ENCODE assay signal across 13 cellular contexts in the genomic region with DNA sequence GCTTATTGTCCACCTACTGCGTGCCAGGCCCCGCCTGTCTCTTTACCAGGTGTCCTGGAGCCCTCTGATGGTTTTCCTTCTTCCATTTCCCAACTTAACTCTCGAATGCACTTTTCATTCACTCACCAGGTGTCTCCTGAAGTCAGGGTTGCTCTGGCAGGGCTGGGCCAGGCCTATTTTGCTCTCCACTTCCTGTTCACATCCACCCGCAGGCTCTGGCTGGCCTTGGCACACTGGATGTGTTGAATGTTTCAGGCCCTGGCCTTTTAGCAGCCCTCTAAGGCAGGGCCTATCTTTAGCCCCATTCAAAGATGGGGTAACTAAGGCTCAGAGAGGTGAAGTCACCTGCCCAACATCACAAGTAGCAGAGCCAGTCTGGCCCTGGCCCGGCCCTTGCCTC. TPM values are rescaled to one million over a fixed set of nuclear protein-coding genes. Genes with fewer than 3 reads are reported as not detected.
A peak's percentile ranks its signal among the peaks of the same experiment; 100 is the strongest.
DNase-seq lines count a peak whose midpoint lies in the region; ATAC-seq and TF ChIP-seq lines count a peak whose summit lies in the region.
"Had no signal": no experiment of that assay in that cellular context is flagged by ENCODE, and none has a peak within 500 bp of the region (broad histone marks: within the 10 kb centered on the region; RNA-seq: fewer than 3 reads in every experiment).

No MANE protein-coding gene starts in this region.

- 97% methylated on average over 5 of the region's 5 CpGs for WGBS in mesenchymal stem cell
- 63 to 67% methylated on average over 4 to 5 of the region's 5 CpGs for WGBS in upper lobe of left lung, 2 donors

- H3K36me3 ChIP-seq in cardiac muscle cell = peaks cover 4% of the 10 kb centered on the region
- H3K36me3 ChIP-seq in mesenchymal stem cell (ENCODE audit: control insufficient read depth in 1 of 2, insufficient read depth in 2 of 2, low read depth in 1 of 2, low read length in 2 of 2) = peaks cover 48 to 54% of the 10 kb centered on the region in 2 experiments
- H3K36me3 ChIP-seq in upper lobe of left lung = peaks cover 2 to 62% (median 31%) of the 10 kb centered on the region in 4 donors

- H3K36me3 Mint-ChIP-seq in MCF 10A (ENCODE audit: insufficient read depth, unreplicated experiment) = peaks cover 27% of the 10 kb centered on the region

- H3K14ac ChIP-seq in mesenchymal stem cell (ENCODE audit: low read length in 2 of 2) = no peak overlapping the region

- no peaks in the 10 kb centered on the region for H3K27me3 ChIP-seq in cardiac muscle cell
- no peaks in the 10 kb centered on the region for H3K27me3 ChIP-seq in mesenchymal stem cell (ENCODE audit: control insufficient read depth in 1 of 2, insufficient read depth in 1 of 2, low read length in 2 of 2)
- H3K27me3 ChIP-seq in upper lobe of left lung = no peaks in the 10 kb centered on the region
- H3K27me3 ChIP-seq: adrenal gland had no signal

- H3K79me1 ChIP-seq in mesenchymal stem cell (replicated peaks; ENCODE audit: low read length, poor library complexity, severe bottlenecking) = peaks cover 29% of the 10 kb centered on the region

- no peaks in the 10 kb centered on the region for H3K27me3 Mint-ChIP-seq in MCF 10A (ENCODE audit: insufficient read depth, unreplicated experiment)

- TF ChIP-seq CTCF in cardiac muscle cell (IDR thresholded peaks at IDR 0.05; ENCODE audit: low read depth, low read length) (no peak), MCF 10A (IDR thresholded peaks at IDR 0.05; ENCODE audit: unreplicated experiment) (no peak), upper lobe of left lung (IDR thresholded peaks at IDR 0.05) (no peak)

- intact Hi-C loops in Right ventricle myocardium inferior (cut with DNase I) = no loop called here
- intact Hi-C loops in MCF 10A (cut with micrococcal nuclease) = no loop called here

- no TSS peak for BruUV-seq in MCF 10A (replicated peaks; lab: Mats Ljungman, UMichigan)

- H2BK12ac ChIP-seq in mesenchymal stem cell (ENCODE audit: low read length in 2 of 2) = no peak overlapping the region

- H3K4me1 Mint-ChIP-seq in MCF 10A (ENCODE audit: insufficient read depth, unreplicated experiment) = peaks cover 28% of the 10 kb centered on the region

- H3K4me2 ChIP-seq in mesenchymal stem cell (ENCODE audit: low read length, poor library complexity, severe bottlenecking) = no peak overlapping the region

- no peak overlapping the region for H2BK5ac ChIP-seq in mesenchymal stem cell (ENCODE audit: low read depth, low read length, poor library complexity, severe bottlenecking)

- no peak overlapping the region for H2AFZ ChIP-seq in mesenchymal stem cell (ENCODE audit: low read depth, low read length)
- H2AFZ ChIP-seq: parathyroid adenoma had no signal

- H2BK120ac ChIP-seq in mesenchymal stem cell (ENCODE audit: low read depth, low read length) = no peak overlapping the region

- no peak for TF ChIP-seq EP300 in upper lobe of left lung (IDR thresholded peaks at IDR 0.05)

- no peak overlapping the region for H3K4me3 Mint-ChIP-seq in MCF 10A (ENCODE audit: unreplicated experiment)

- no peak overlapping the region for H3K9ac ChIP-seq in mesenchymal stem cell (ENCODE audit: low read length)
- H3K9ac ChIP-seq: parathyroid adenoma had no signal

- DNase-seq in cardiac muscle cell (ENCODE audit: low read depth in 1 of 2, low spot score in 1 of 2) = no peak
- no peak for DNase-seq in Right ventricle myocardium inferior (ENCODE audit: missing footprints)
- no peak for DNase-seq in MCF 10A (ENCODE audit: unreplicated experiment)
- DNase-seq in mesenchymal stem cell = no peak
- DNase-seq in upper lobe of left lung = no peak
- no peak for DNase-seq in Ammon's horn (ENCODE audit: low spot score)
- no peak for DNase-seq in hippocampal formation (lab: John Stamatoyannopoulos, UW)
- DNase-seq: adrenal gland, Kasumi-1, WERI-Rb-1 had no signal

- ATAC-seq in Right ventricle myocardium inferior (no peak), upper lobe of left lung (ENCODE audit: low FRiP score in 2 of 2) (no peak), GM21423 (IDR thresholded peaks at IDR 0.05; ENCODE audit: unreplicated experiment) (no peak)
- ATAC-seq: HCT116 had no signal

- TF ChIP-seq POLR2A in upper lobe of left lung (IDR thresholded peaks at IDR 0.05) = no peak

- H3K18ac ChIP-seq in mesenchymal stem cell (ENCODE audit: low read depth in 1 of 2, low read length in 2 of 2) = no peak overlapping the region

- H3K9me3 ChIP-seq in cardiac muscle cell (ENCODE audit: low read depth) (no peaks in the 10 kb centered on the region), mesenchymal stem cell (ENCODE audit: control insufficient read depth, low read length) (no peaks in the 10 kb centered on the region), upper lobe of left lung (no peaks in the 10 kb centered on the region)
- H3K9me3 ChIP-seq: adrenal gland had no signal

- H4K91ac ChIP-seq in mesenchymal stem cell (ENCODE audit: low read length) = no peak overlapping the region

- H2BK15ac ChIP-seq in mesenchymal stem cell (ENCODE audit: low read depth, poor library complexity, severe bottlenecking) = no peak overlapping the region

- POLR2A ChIA-PET in MCF 10A (lab: Yijun Ruan, JAX) = interaction anchor here (0.9 kb wide), 1 partner anchor 50 kb away, joined by 3 read pairs; the partner anchor contains the start of genes DOLK and NUP188

- H3K4me1 ChIP-seq in cardiac muscle cell (ENCODE audit: low read depth) = no peaks in the 10 kb centered on the region
- peaks cover 39% of the 10 kb centered on the region for H3K4me1 ChIP-seq in mesenchymal stem cell (ENCODE audit: control insufficient read depth, insufficient read depth, low read depth, low read length)
- H3K4me1 ChIP-seq in upper lobe of left lung = peaks cover 38 to 71% (median 54%) of the 10 kb centered on the region in 4 donors
- H3K4me1 ChIP-seq: parathyroid adenoma had no signal

- no peak overlapping the region for H3K23ac ChIP-seq in mesenchymal stem cell (ENCODE audit: low read length in 2 of 2)

- H3K27ac ChIP-seq in cardiac muscle cell (peak overlapping the region; percentile 21), mesenchymal stem cell (ENCODE audit: low read length, poor library complexity, severe bottlenecking) (no peak overlapping the region), upper lobe of left lung (peak overlapping the region; percentile 70 to 90 (median 82))
- H3K27ac ChIP-seq: parathyroid adenoma, WERI-Rb-1 had no signal

- peak overlapping the region; percentile 69 for H3K27ac Mint-ChIP-seq in MCF 10A (ENCODE audit: low read depth, unreplicated experiment)

- no peaks in the 10 kb centered on the region for H3K9me3 Mint-ChIP-seq in MCF 10A (ENCODE audit: unreplicated experiment)

- H3K4ac ChIP-seq in mesenchymal stem cell (ENCODE audit: low read depth in 1 of 2, low read length in 2 of 2) = no peak overlapping the region

- CTCF ChIA-PET in MCF 10A (lab: Yijun Ruan, JAX) = interaction anchor here (0.6 to 1.3 kb wide), 3 partner anchors 46 to 120 kb away, joined by 3 to 4 read pairs (median 3); no protein-coding TSS in a partner anchor

- peak overlapping the region; percentile 21 for H2AK5ac ChIP-seq in mesenchymal stem cell (ENCODE audit: low read length, severe bottlenecking)

- peak overlapping the region; percentile 39 for H4K8ac ChIP-seq in mesenchymal stem cell (ENCODE audit: low read length)

- H3K4me3 ChIP-seq in cardiac muscle cell (no peak overlapping the region), mesenchymal stem cell (ENCODE audit: insufficient read depth in 1 of 2, low read depth in 1 of 2, low read length in 2 of 2) (no peak overlapping the region), upper lobe of left lung (no peak overlapping the region)
- H3K4me3 ChIP-seq: adrenal gland had no signal

RNA-seq across cellular contexts. Expression of gene LRRC8A, which starts 16.4 kb away (rescaled TPM):
- total RNA-seq in cardiac muscle cell (48.1 and 55.8 TPM in 2 replicates), Right ventricle myocardium inferior (23.9 TPM), MCF 10A (2022) (30.9 and 31.6 TPM in 2 replicates), upper lobe of left lung (100 to 1,000 TPM in 2 of 6 donors, 10 to 100 TPM in 4; 49.0 to 132 (median 67.0) TPM)
- 28.6 and 31.6 TPM in 2 replicates for polyA plus RNA-seq in cardiac muscle cell
- 45.4 TPM for polyA plus RNA-seq in mesenchymal stem cell (2013, experiment 1 of 2)
- polyA plus RNA-seq in mesenchymal stem cell (2013, experiment 2 of 2) = 46.0 TPM

RNA-seq across cellular contexts. Expression of gene KYAT1, which starts 16.6 kb away (rescaled TPM):
- total RNA-seq in cardiac muscle cell (23.3 and 25.0 TPM in 2 replicates), Right ventricle myocardium inferior (11.9 TPM), MCF 10A (2022) (3.8 and 5.7 TPM in 2 replicates), upper lobe of left lung (10 to 100 TPM in 1 of 6 donors, 1 to 10 TPM in 5; 3.9 to 10.5 (median 5.4) TPM)
- 21.8 and 36.9 TPM in 2 replicates for polyA plus RNA-seq in cardiac muscle cell
- polyA plus RNA-seq in mesenchymal stem cell (2013, experiment 1 of 2) = 5.2 TPM
- polyA plus RNA-seq in mesenchymal stem cell (2013, experiment 2 of 2) = 5.6 TPM

RNA-seq across cellular contexts. Expression of gene PHYHD1, which starts 22.4 kb away (rescaled TPM):
- 25.3 and 36.6 TPM in 2 replicates for total RNA-seq in cardiac muscle cell
- polyA plus RNA-seq in cardiac muscle cell = 40.8 and 43.8 TPM in 2 replicates
- 30.2 TPM for total RNA-seq in Right ventricle myocardium inferior
- 0.70 and 2.0 TPM in 2 replicates for total RNA-seq in MCF 10A (2022)
- polyA plus RNA-seq in mesenchymal stem cell (2013, experiment 1 of 2) = 24.3 TPM
- 25.0 TPM for polyA plus RNA-seq in mesenchymal stem cell (2013, experiment 2 of 2)
- total RNA-seq in upper lobe of left lung = 100 to 1,000 TPM in 1 of 6 donors, 10 to 100 TPM in 5; 27.6 to 286 (median 57.7) TPM

RNA-seq across cellular contexts. Expression of gene DOLK, which starts 49.0 kb away (rescaled TPM):
- total RNA-seq in cardiac muscle cell (21.0 and 32.2 TPM in 2 replicates), Right ventricle myocardium inferior (7.5 TPM), MCF 10A (2022) (12.0 and 16.9 TPM in 2 replicates), upper lobe of left lung (10 to 100 TPM in 5 of 6 donors, 1 to 10 TPM in 1; 5.7 to 24.5 (median 12.3) TPM)
- 33.3 and 37.1 TPM in 2 replicates for polyA plus RNA-seq in cardiac muscle cell
- 31.1 TPM for polyA plus RNA-seq in mesenchymal stem cell (2013, experiment 1 of 2)
- polyA plus RNA-seq in mesenchymal stem cell (2013, experiment 2 of 2) = 31.0 TPM

RNA-seq across cellular contexts. Expression of gene NUP188, which starts 49.1 kb away (rescaled TPM):
- total RNA-seq in cardiac muscle cell = 50.8 and 52.0 TPM in 2 replicates
- polyA plus RNA-seq in cardiac muscle cell = 35.8 and 38.9 TPM in 2 replicates
- 16.0 TPM for total RNA-seq in Right ventricle myocardium inferior
- 47.3 and 54.9 TPM in 2 replicates for total RNA-seq in MCF 10A (2022)
- polyA plus RNA-seq in mesenchymal stem cell (2013, experiment 1 of 2) = 14.9 TPM
- polyA plus RNA-seq in mesenchymal stem cell (2013, experiment 2 of 2) = 14.6 TPM
- total RNA-seq in upper lobe of left lung = 100 to 1,000 TPM in 1 of 6 donors, 10 to 100 TPM in 5; 30.4 to 225 (median 50.1) TPM
